Comparison of ENCODE assay signal across 1 cellular context in the genomic region with DNA sequence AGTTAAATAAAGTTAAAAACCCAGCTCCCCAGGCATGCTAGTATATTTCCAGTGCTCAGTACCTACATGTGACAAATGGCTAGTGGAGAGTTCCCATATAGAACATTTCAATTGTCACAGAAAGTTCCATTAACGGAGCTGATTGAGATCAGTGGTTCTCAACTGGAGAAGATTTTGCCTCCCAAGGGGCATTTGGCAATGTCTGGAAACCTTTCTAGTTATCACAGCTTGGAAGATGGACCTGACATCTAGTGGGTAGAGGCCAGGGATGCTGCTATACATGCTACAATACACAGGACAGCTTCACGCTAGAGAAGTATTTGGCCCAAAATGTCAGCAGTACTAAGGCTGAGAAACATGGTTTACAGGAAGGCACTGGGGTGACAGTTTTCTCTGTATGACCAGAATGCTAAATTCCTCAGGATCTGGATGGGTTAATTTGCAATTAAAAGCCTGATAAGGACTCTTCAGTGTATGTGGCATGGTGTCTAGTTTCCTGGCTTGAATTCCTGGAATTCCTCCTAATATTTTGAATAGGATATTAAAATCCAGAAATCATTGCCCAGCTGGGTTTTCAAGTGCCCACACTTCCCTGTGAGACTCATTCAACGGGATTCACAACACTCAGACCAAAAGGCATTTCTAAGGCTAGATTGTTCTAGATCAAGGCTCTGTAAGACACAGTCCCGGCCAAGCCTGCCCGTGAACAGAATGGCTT.
A peak's percentile ranks its signal among the peaks of the same experiment; 100 is the strongest.
TF ChIP-seq lines count a peak whose summit lies in the region.

No MANE protein-coding gene starts in this region.

TF ChIP-seq in Ishikawa, 13 proteins besides CTCF, POLR2A, EP300 and RAD21:
- no peak for TF ChIP-seq YY1 (IDR thresholded peaks at IDR 0.05; ENCODE audit: low read depth)
- peak; percentile 34; the same call in 1 of the 2 replicates for TF ChIP-seq TEAD4 (IDR thresholded peaks at IDR 0.05)
- no peak for TF ChIP-seq NFIC (IDR thresholded peaks at IDR 0.05)
- TF ChIP-seq EGR1 (IDR thresholded peaks at IDR 0.05), result no peak
- TF ChIP-seq USF1 (IDR thresholded peaks at IDR 0.05), result no peak
- no peak for TF ChIP-seq FOXM1 (IDR thresholded peaks at IDR 0.05; ENCODE audit: borderline replicate concordance, low read depth)
